In the genomic region with DNA sequence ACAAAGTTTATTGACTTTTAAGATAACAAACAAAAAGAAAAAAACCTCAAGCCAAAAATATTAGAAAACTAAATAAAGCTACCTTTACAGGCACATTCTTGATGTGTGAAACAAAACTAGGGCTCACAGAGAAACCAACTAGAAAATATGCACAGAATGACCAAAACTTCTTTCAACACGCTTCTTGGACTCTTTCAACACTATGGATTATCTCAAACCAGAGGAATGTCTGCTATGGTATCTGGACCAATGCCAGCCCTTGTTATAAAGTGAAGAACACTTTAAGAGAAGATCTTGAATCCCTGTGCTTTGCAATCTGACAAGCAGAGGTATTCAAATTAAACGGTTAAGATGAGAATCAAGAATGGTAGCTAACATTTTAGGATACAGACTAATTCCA, we compare ENCODE assay signal across 11 cellular contexts.
A peak's percentile ranks its signal among the peaks of the same experiment; 100 is the strongest.
DNase-seq lines count a peak whose midpoint lies in the region; ATAC-seq, FAIRE-seq and TF ChIP-seq lines count a peak whose summit lies in the region.
"Had no signal": no experiment of that assay in that cellular context is flagged by ENCODE, and none has a peak within 500 bp of the region (broad histone marks: within the 10 kb centered on the region; RNA-seq: fewer than 3 reads in every experiment).

No MANE protein-coding gene starts in this region.

- FAIRE-seq in urothelium cell line (lab: Jason Lieb, UNC) = peak; percentile 63

- no peak for TF ChIP-seq POLR2A in uterus (IDR thresholded peaks at IDR 0.05)

- H3K27me3 ChIP-seq in cardiac muscle cell (no peaks in the 10 kb centered on the region), uterus (no peaks in the 10 kb centered on the region), heart right ventricle (no peaks in the 10 kb centered on the region)

- no peaks in the 10 kb centered on the region for H3K36me3 ChIP-seq in cardiac muscle cell
- no peaks in the 10 kb centered on the region for H3K36me3 ChIP-seq in uterus
- no peaks in the 10 kb centered on the region for H3K36me3 ChIP-seq in heart right ventricle

- 21 to 34% methylated on average over 2 of the region's 2 CpGs for WGBS in heart right ventricle, 2 donors

- TF ChIP-seq CTCF in cardiac muscle cell (IDR thresholded peaks at IDR 0.05; ENCODE audit: low read depth, low read length) (no peak), uterus (IDR thresholded peaks at IDR 0.05) (no peak), heart right ventricle (IDR thresholded peaks at IDR 0.05) (no peak)

- peaks cover 29% of the 10 kb centered on the region for H3K4me1 ChIP-seq in cardiac muscle cell (ENCODE audit: low read depth)
- H3K4me1 ChIP-seq in uterus = no peaks in the 10 kb centered on the region
- H3K4me1 ChIP-seq in heart right ventricle = peaks cover 0 to 20% (median 14%) of the 10 kb centered on the region in 9 donors

- intact Hi-C loops in Right ventricle myocardium inferior (cut with DNase I) (no loop called here), uterus (cut with DNase I; ENCODE audit: low total_unique reads) (no loop called here), heart right ventricle (cut with DNase I) (no loop called here)

- H3K4me3 ChIP-seq in cardiac muscle cell = no peak overlapping the region
- H3K4me3 ChIP-seq in uterus = no peak overlapping the region
- H3K4me3 ChIP-seq in heart right ventricle = no peak overlapping the region

- DNase-seq in cardiac muscle cell (ENCODE audit: low read depth in 1 of 2, low spot score in 1 of 2) (peak; percentile 88 to 98), Right ventricle myocardium inferior (ENCODE audit: missing footprints) (no peak), glomerular visceral epithelial cell (ENCODE audit: extremely low spot score) (peak; percentile 92), urothelium cell line (ENCODE audit: low spot score) (peak; percentile 55), uterus (no peak), NCI-H2081 treated with DMSO at 0.1 percent for 48 hours (lab: John Stamatoyannopoulos, UW) (no peak), heart right ventricle (no peak)
- DNase-seq: activated naive CD4-positive, alpha-beta T cell treated with Interleukin-2 at 50 U/mL for 16 hours; stimulated activated naive CD8-positive, alpha-beta T cell treated with anti-CD3 and anti-CD28 coated beads, Interleukin-15, amount 100 ng/mL, for 72 hours had no signal

- H3K9me3 ChIP-seq in cardiac muscle cell (ENCODE audit: low read depth) (no peaks in the 10 kb centered on the region), uterus (no peaks in the 10 kb centered on the region), heart right ventricle (no peaks in the 10 kb centered on the region)

- H3K27ac ChIP-seq in cardiac muscle cell (peak overlapping the region; percentile 83), uterus (no peak overlapping the region), heart right ventricle (no peak overlapping the region)
- H3K27ac ChIP-seq: C4-2B had no signal

- ATAC-seq in Right ventricle myocardium inferior = no peak
- peak; percentile 88 for ATAC-seq in SK-N-SH treated with all-trans-retinoic acid at 6 μM for 48 hours
- no peak for ATAC-seq in heart right ventricle
- ATAC-seq: stimulated activated naive CD8-positive, alpha-beta T cell treated with anti-CD3 and anti-CD28 coated beads, Interleukin-15, amount 100 ng/mL, for 72 hours had no signal

TF ChIP-seq in SK-N-SH treated with all-trans-retinoic acid at 6 μM for 48 hours, 23 proteins besides CTCF, POLR2A, EP300 and RAD21:
- TF ChIP-seq ZFP3 (CRISPR knock-in tag; IDR thresholded peaks at IDR 0.05) (no peak), ISL1 (CRISPR knock-in tag; IDR thresholded peaks at IDR 0.05) (peak; percentile 87), BACH2 (CRISPR knock-in tag; IDR thresholded peaks at IDR 0.05; ENCODE audit: borderline replicate concordance) (no peak), POU6F1 (CRISPR knock-in tag; IDR thresholded peaks at IDR 0.05; ENCODE audit: borderline replicate concordance, low read depth) (0 out of 2 replicates have a peak, but pooled peaks have one; percentile 17), CREB5 (CRISPR knock-in tag; IDR thresholded peaks at IDR 0.05; ENCODE audit: low read depth) (peak; percentile 50; the same call in 1 of the 2 replicates)

Comparison
In these comparisons a context has a peak if more than half of its experiments do, and no peak if none do; other contexts are left out.
1. DNase-seq: peak in cardiac muscle cell (2 of 2), glomerular visceral epithelial cell (single experiment) and urothelium cell line (single experiment); none in Right ventricle myocardium inferior (single experiment), uterus (0 of 2), NCI-H2081 treated with DMSO at 0.1 percent for 48 hours (single experiment) and heart right ventricle (0 of 2).